9 cellular contexts compared by ENCODE assay signal in genomic region chr5:55037046-55037771, GRCh38. TPM values are rescaled to one million over a fixed set of nuclear protein-coding genes. Genes with fewer than 3 reads are reported as not detected.
DNase-seq lines count a peak whose midpoint lies in the region; ATAC-seq and TF ChIP-seq lines count a peak whose summit lies in the region.
"Had no signal": no experiment of that assay in that cellular context is flagged by ENCODE, and none has a peak within 500 bp of the region (broad histone marks: within the 10 kb centered on the region; RNA-seq: fewer than 3 reads in every experiment).

No MANE protein-coding gene starts in this region.

- ATAC-seq in GM21723 (IDR thresholded peaks at IDR 0.05; ENCODE audit: unreplicated experiment): peak; percentile 61

- peaks cover 12% of the 10 kb centered on the region for H3K9me3 Mint-ChIP-seq in activated CD4-positive, alpha-beta T cell treated with anti-CD3 and anti-CD28 coated beads, Interleukin-2, amount 10 ng/mL, durations not matched to agents 24 days and 14 days
- H3K9me3 Mint-ChIP-seq: naive B cell had no signal

- peak overlapping the region; percentile 35 for H3K4me3 Mint-ChIP-seq in activated CD4-positive, alpha-beta T cell treated with anti-CD3 and anti-CD28 coated beads, Interleukin-2, amount 10 ng/mL, durations not matched to agents 24 days and 14 days
- H3K4me3 Mint-ChIP-seq: naive B cell had no signal

- no peak overlapping the region for H3K4me3 ChIP-seq in epithelial cell of esophagus (ENCODE audit: low read length)

- H3K4me1 Mint-ChIP-seq in activated CD4-positive, alpha-beta T cell treated with anti-CD3 and anti-CD28 coated beads, Interleukin-2, amount 10 ng/mL, durations not matched to agents 24 days and 14 days: peaks cover 47% of the 10 kb centered on the region

- H3K27me3 Mint-ChIP-seq in activated CD4-positive, alpha-beta T cell treated with anti-CD3 and anti-CD28 coated beads, Interleukin-2, amount 10 ng/mL, durations not matched to agents 24 days and 14 days: no peaks in the 10 kb centered on the region
- H3K27me3 Mint-ChIP-seq: naive B cell had no signal

- peaks cover 24% of the 10 kb centered on the region for H3K36me3 Mint-ChIP-seq in activated CD4-positive, alpha-beta T cell treated with anti-CD3 and anti-CD28 coated beads, Interleukin-2, amount 10 ng/mL, durations not matched to agents 24 days and 14 days (ENCODE audit: low read depth)
- H3K36me3 Mint-ChIP-seq: naive B cell had no signal

- peak; percentile 6 for TF ChIP-seq CTCF in epithelial cell of esophagus (IDR thresholded peaks at IDR 0.05; ENCODE audit: insufficient read depth, low read depth, low read length, missing control alignments)

- DNase-seq in activated CD4-positive, alpha-beta T cell treated with anti-CD3 and anti-CD28 coated beads, Interleukin-2, amount 10 ng/mL, durations not matched to agents 24 days and 14 days: peak; percentile 90
- peak; percentile 14 for DNase-seq in epithelial cell of esophagus (ENCODE audit: low read depth)
- peak; percentile 28 for DNase-seq in stimulated activated CD8-positive, alpha-beta memory T cell treated with anti-CD3 and anti-CD28 coated beads, Interleukin-12 subunit alpha, Interleukin-12 subunit beta, amount 100 ng/mL, for 1 hour (ENCODE audit: low read depth)
- DNase-seq in medulla oblongata (ENCODE audit: extremely low spot score): no peak
- DNase-seq in NAMALWA (ENCODE audit: low spot score): no peak
- no peak for DNase-seq in MV-4-11 (lab: John Stamatoyannopoulos, UW)
- DNase-seq in SIG-M5 (lab: John Stamatoyannopoulos, UW): no peak
- DNase-seq: naive B cell had no signal

- intact Hi-C loops in activated CD4-positive, alpha-beta T cell treated with anti-CD3 and anti-CD28 coated beads, Interleukin-2, amount 10 ng/mL, durations not matched to agents 24 days and 14 days (cut with micrococcal nuclease): loop anchor here (1.0 to 10.0 kb wide), 9 partner anchors 10 to 522 kb away; partner anchors contain the start of genes ESM1, GZMA and SNX18

- peak overlapping the region; percentile 85 for H3K27ac Mint-ChIP-seq in activated CD4-positive, alpha-beta T cell treated with anti-CD3 and anti-CD28 coated beads, Interleukin-2, amount 10 ng/mL, durations not matched to agents 24 days and 14 days

RNA-seq across cellular contexts. Expression of gene GZMK, which starts 13.2 kb away (rescaled TPM):
- total RNA-seq in activated CD4-positive, alpha-beta T cell treated with anti-CD3 and anti-CD28 coated beads, Interleukin-2, amount 10 ng/mL, durations not matched to agents 24 days and 14 days: 0.70 and 0.78 TPM in 2 replicates

RNA-seq across cellular contexts. Expression of gene ESM1, which starts 51.8 kb away (rescaled TPM):
- not detected in 2 replicates for total RNA-seq in activated CD4-positive, alpha-beta T cell treated with anti-CD3 and anti-CD28 coated beads, Interleukin-2, amount 10 ng/mL, durations not matched to agents 24 days and 14 days

Comparison
In these comparisons a context has a peak if more than half of its experiments do, and no peak if none do; other contexts are left out.
1. DNase-seq: peak in activated CD4-positive, alpha-beta T cell treated with anti-CD3 and anti-CD28 coated beads, Interleukin-2, amount 10 ng/mL, durations not matched to agents 24 days and 14 days (single experiment), epithelial cell of esophagus (single experiment) and stimulated activated CD8-positive, alpha-beta memory T cell treated with anti-CD3 and anti-CD28 coated beads, Interleukin-12 subunit alpha, Interleukin-12 subunit beta, amount 100 ng/mL, for 1 hour (single experiment); none in medulla oblongata (single experiment), NAMALWA (single experiment), MV-4-11 (single experiment) and SIG-M5 (single experiment).